Comparison of ENCODE assay signal across 8 cellular contexts in genomic region chr14:92794547-92794941, GRCh38. TPM values are rescaled to one million over a fixed set of nuclear protein-coding genes. Genes with fewer than 3 reads are reported as not detected.
DNase-seq lines count a peak whose midpoint lies in the region; ATAC-seq and TF ChIP-seq lines count a peak whose summit lies in the region.

No MANE protein-coding gene starts in this region.

- H3K36me3 ChIP-seq in CD8-positive, alpha-beta T cell (ENCODE audit: insufficient read depth, low read length) = no peaks in the 10 kb centered on the region
- H3K36me3 ChIP-seq in gastrocnemius medialis = peaks cover 0 to 11% of the 10 kb centered on the region in 2 donors

- peaks cover 7% of the 10 kb centered on the region for H3K9me3 Mint-ChIP-seq in CD8-positive, alpha-beta T cell
- peaks cover 12 to 13% of the 10 kb centered on the region in 2 donors for H3K9me3 Mint-ChIP-seq in activated T-cell treated with anti-CD3 and anti-CD28 coated beads, Interleukin-2, amount 50 U/mL, for 72 hours

- no peak for TF ChIP-seq POLR2A in gastrocnemius medialis (IDR thresholded peaks at IDR 0.05)

- H3K9me3 ChIP-seq in CD8-positive, alpha-beta T cell (ENCODE audit: low read length) = peaks cover 2% of the 10 kb centered on the region
- no peaks in the 10 kb centered on the region for H3K9me3 ChIP-seq in gastrocnemius medialis

- peak in 1 of 7 experiments; percentile 9 for DNase-seq in CD8-positive, alpha-beta T cell
- DNase-seq in activated T-cell treated with anti-CD3 and anti-CD28 coated beads, Interleukin-2, amount 50 U/mL, for 72 hours = peak; percentile 36
- DNase-seq in left cardiac atrium = peak; percentile 27
- no peak for DNase-seq in gastrocnemius medialis
- DNase-seq in NCI-H345 treated with DMSO at 0.1 percent for 48 hours (lab: John Stamatoyannopoulos, UW; ENCODE audit: unreplicated experiment) = no peak
- no peak for DNase-seq in hepatic stellate cell (ENCODE audit: low spot score)
- no peak for DNase-seq in foreskin melanocyte

- H3K4me1 ChIP-seq in CD8-positive, alpha-beta T cell (ENCODE audit: insufficient read depth, low read length) = peaks cover 27% of the 10 kb centered on the region
- peaks cover 15 to 26% of the 10 kb centered on the region in 2 donors for H3K4me1 ChIP-seq in gastrocnemius medialis

- peaks cover 23% of the 10 kb centered on the region for H3K36me3 Mint-ChIP-seq in CD8-positive, alpha-beta T cell
- H3K36me3 Mint-ChIP-seq in activated T-cell treated with anti-CD3 and anti-CD28 coated beads, Interleukin-2, amount 50 U/mL, for 72 hours (ENCODE audit: insufficient read depth in 2 of 2) = peaks cover 19 to 21% of the 10 kb centered on the region in 2 donors

- H3K27me3 Mint-ChIP-seq in CD8-positive, alpha-beta T cell (ENCODE audit: low read depth) = no peaks in the 10 kb centered on the region
- H3K27me3 Mint-ChIP-seq in activated T-cell treated with anti-CD3 and anti-CD28 coated beads, Interleukin-2, amount 50 U/mL, for 72 hours (ENCODE audit: low read depth) = no peaks in the 10 kb centered on the region

- H3K4me3 Mint-ChIP-seq in CD8-positive, alpha-beta T cell = peak overlapping the region; percentile 97
- H3K4me3 Mint-ChIP-seq in activated T-cell treated with anti-CD3 and anti-CD28 coated beads, Interleukin-2, amount 50 U/mL, for 72 hours = peak overlapping the region; percentile 97 to 99

- CTCF ChIA-PET in CD8-positive, alpha-beta T cell (lab: Charles Lee) = no interaction called here

- no peaks in the 10 kb centered on the region for H3K27me3 ChIP-seq in CD8-positive, alpha-beta T cell (ENCODE audit: insufficient read depth, low read length)
- no peaks in the 10 kb centered on the region for H3K27me3 ChIP-seq in gastrocnemius medialis

- peak overlapping the region; percentile 92 for H3K4me3 ChIP-seq in CD8-positive, alpha-beta T cell (ENCODE audit: low read depth, low read length)
- H3K4me3 ChIP-seq in gastrocnemius medialis = peak overlapping the region; percentile 76 to 95 (median 92)

- intact Hi-C loops in CD8-positive, alpha-beta T cell (cut with DNase I, micrococcal nuclease) = loop anchor here (1.0 to 10.0 kb wide), 13 partner anchors 46 to 1288 kb away; partner anchors contain the start of genes CPSF2 (in 2 of the 2), GON7 (in 2 of the 2), LGMN (in 2 of the 2) and NDUFB1 (in 2 of the 2)
- intact Hi-C loops in left cardiac atrium (cut with DNase I) (no loop called here), gastrocnemius medialis (cut with DNase I; ENCODE audit: low total_unique reads) (loop anchor here (1.0 to 10.0 kb wide), 5 partner anchors 46 to 754 kb away; partner anchors contain the start of genes BTBD7, CPSF2, LGMN and LYSET)

- H3K27ac Mint-ChIP-seq in CD8-positive, alpha-beta T cell = peak overlapping the region; percentile 97
- H3K27ac Mint-ChIP-seq in activated T-cell treated with anti-CD3 and anti-CD28 coated beads, Interleukin-2, amount 50 U/mL, for 72 hours = peak overlapping the region; percentile 97

- ATAC-seq in CD8-positive, alpha-beta T cell = no peak
- peak; percentile 14 for ATAC-seq in HG02973 (IDR thresholded peaks at IDR 0.05; ENCODE audit: unreplicated experiment)
- ATAC-seq in activated T-cell treated with anti-CD3 and anti-CD28 coated beads, Interleukin-2, amount 50 U/mL, for 72 hours (replicated peaks in 1 of 2) = no peak
- ATAC-seq in left cardiac atrium = peak; percentile 1 to 39
- ATAC-seq in gastrocnemius medialis = peak in 1 of 2 donors; percentile 5

- peaks cover 38% of the 10 kb centered on the region for H3K4me1 Mint-ChIP-seq in CD8-positive, alpha-beta T cell (ENCODE audit: low read depth)
- H3K4me1 Mint-ChIP-seq in activated T-cell treated with anti-CD3 and anti-CD28 coated beads, Interleukin-2, amount 50 U/mL, for 72 hours (ENCODE audit: low read depth) = peaks cover 31% of the 10 kb centered on the region

- in situ Hi-C loops in gastrocnemius medialis (cut with MboI; ENCODE audit: low sequenced_read_pairs in 4 of 4) = loop anchor here in 2 of 4 donors (5.0 to 25.0 kb wide), 2 partner anchors 47 to 682 kb away; partner anchors contain the start of genes ATXN3 (in 1 of the 2), CPSF2 (in 1 of the 2), LGMN (in 1 of the 2) and NDUFB1 (in 1 of the 2)

- TF ChIP-seq CTCF in CD8-positive, alpha-beta T cell (IDR thresholded peaks at IDR 0.05) = no peak
- no peak for TF ChIP-seq CTCF in gastrocnemius medialis (IDR thresholded peaks at IDR 0.05 in 4 of 5, conservative IDR thresholded peaks at IDR 0.05 in 1 of 5)

- POLR2A ChIA-PET in CD8-positive, alpha-beta T cell (lab: Charles Lee) = interaction anchor here (0.6 to 1.7 kb wide), 4 partner anchors 44 to 483 kb away, joined by 3 to 10 read pairs (median 4); no protein-coding TSS in a partner anchor

- peak overlapping the region; percentile 92 for H3K27ac ChIP-seq in CD8-positive, alpha-beta T cell (ENCODE audit: low read depth, low read length)
- peak overlapping the region; percentile 87 to 92 (median 90) for H3K27ac ChIP-seq in gastrocnemius medialis

RNA-seq across cellular contexts. Expression of gene GOLGA5, which starts 0.4 kb away (rescaled TPM):
- total RNA-seq in CD8-positive, alpha-beta T cell = 1 to 10 TPM; 4.5 to 5.9 TPM
- total RNA-seq in activated T-cell treated with anti-CD3 and anti-CD28 coated beads, Interleukin-2, amount 50 U/mL, for 72 hours = 10 to 100 TPM; 19.7 to 24.2 TPM
- total RNA-seq in left cardiac atrium (10 to 100 TPM; 19.9 to 30.5 TPM), gastrocnemius medialis (10 to 100 TPM; 27.0 to 34.8 (median 33.8) TPM)

RNA-seq across cellular contexts. Expression of gene LGMN, which starts 46.1 kb away (rescaled TPM):
- 1 to 10 TPM; 2.4 to 3.4 TPM for total RNA-seq in CD8-positive, alpha-beta T cell
- total RNA-seq in activated T-cell treated with anti-CD3 and anti-CD28 coated beads, Interleukin-2, amount 50 U/mL, for 72 hours = 1 to 10 TPM; 2.5 to 4.7 TPM
- total RNA-seq in left cardiac atrium = 100 to 1,000 TPM in 1 of 2 donors, 10 to 100 TPM in 1; 89.7 to 119 TPM
- 10 to 100 TPM; 53.5 to 78.5 (median 62.8) TPM for total RNA-seq in gastrocnemius medialis

Comparison
In these comparisons a context has a peak if more than half of its experiments do, and no peak if none do; other contexts are left out.
1. ATAC-seq: peak in HG02973 (single experiment) and left cardiac atrium (2 of 2); none in CD8-positive, alpha-beta T cell (single experiment) and activated T-cell treated with anti-CD3 and anti-CD28 coated beads, Interleukin-2, amount 50 U/mL, for 72 hours (0 of 2).
2. DNase-seq: peak in activated T-cell treated with anti-CD3 and anti-CD28 coated beads, Interleukin-2, amount 50 U/mL, for 72 hours (2 of 2) and left cardiac atrium (single experiment); none in gastrocnemius medialis (0 of 2), NCI-H345 treated with DMSO at 0.1 percent for 48 hours (single experiment), hepatic stellate cell (single experiment) and foreskin melanocyte (single experiment).
3. RNA of gene LGMN, which starts 46.1 kb away (total RNA-seq): 89.7 to 119 TPM in left cardiac atrium and 53.5 to 78.5 TPM in gastrocnemius medialis; 2.5 to 4.7 TPM in activated T-cell treated with anti-CD3 and anti-CD28 coated beads, Interleukin-2, amount 50 U/mL, for 72 hours and 2.4 to 3.4 TPM in CD8-positive, alpha-beta T cell; every median in the first group is over 4 times any median in the second.
4. intact Hi-C loops: an anchor here in CD8-positive, alpha-beta T cell (1.0 to 10.0 kb wide) and gastrocnemius medialis (1.0 to 10.0 kb wide); none called in left cardiac atrium.